8 cellular contexts compared by ENCODE assay signal in genomic region chr5:135846311-135846710, GRCh38. TPM values are rescaled to one million over a fixed set of nuclear protein-coding genes. Genes with fewer than 3 reads are reported as not detected.
"Had no signal": no experiment of that assay in that cellular context is flagged by ENCODE, and none has a peak within 500 bp of the region (broad histone marks: within the 10 kb centered on the region; RNA-seq: fewer than 3 reads in every experiment).

No MANE protein-coding gene starts in this region.

- H3K27ac Mint-ChIP-seq: GM23338, H9, IgD-negative memory B cell had no signal

- DNase-seq: H9, HCEC 1CT, KBM-7 had no signal

- H3K9ac ChIP-seq: KMS-11 had no signal

- H3K4me3 ChIP-seq: GM23338 had no signal

- ATAC-seq: GM23338 had no signal

- H2AFZ ChIP-seq: GM23338 had no signal

- H3K4me3 Mint-ChIP-seq: GM23338, H9, IgD-negative memory B cell had no signal

- H3K36me3 Mint-ChIP-seq: IgD-negative memory B cell had no signal

- H3K4me1 Mint-ChIP-seq: GM23338, H9 had no signal

- H3K4me2 ChIP-seq: GM23338, KMS-11 had no signal

- H3K9me3 Mint-ChIP-seq: GM23338, H9 had no signal

- H3K27ac ChIP-seq: KMS-11 had no signal

RNA-seq across cellular contexts. Expression of gene SLC25A48, which starts 11.8 kb away (rescaled TPM):
- total RNA-seq: HT-29 had no signal
- polyA plus RNA-seq: IgD-negative memory B cell had no signal

RNA-seq across cellular contexts. Expression of gene IL9, which starts 49.3 kb away (rescaled TPM):
- total RNA-seq: GM23338, H1, H9, HT-29 had no signal
- polyA plus RNA-seq: GM23338, H1, IgD-negative memory B cell had no signal
